16 cellular contexts compared by ENCODE assay signal in genomic region chr4:3689576-3690551, GRCh38.
"Had no signal": no experiment of that assay in that cellular context is flagged by ENCODE, and none has a peak within 500 bp of the region (broad histone marks: within the 10 kb centered on the region; RNA-seq: fewer than 3 reads in every experiment).

No MANE protein-coding gene starts in this region.

- H3K36me3 Mint-ChIP-seq: activated naive CD4-positive, alpha-beta T cell treated with anti-CD3 and anti-CD28 coated beads, Interleukin-2, amount 50 U/mL, for 24 hours; immature natural killer cell; neural progenitor cell had no signal

- H3K4me1 Mint-ChIP-seq: activated CD4-positive, alpha-beta T cell treated with anti-CD3 and anti-CD28 coated beads, Interleukin-2, amount 10 ng/mL, durations not matched to agents 24 days and 14 days; activated naive CD4-positive, alpha-beta T cell treated with anti-CD3 and anti-CD28 coated beads, Interleukin-2, amount 50 U/mL, for 24 hours; immature natural killer cell; neural progenitor cell had no signal

- DNase-seq: activated CD4-positive, alpha-beta T cell treated with anti-CD3 and anti-CD28 coated beads, Interleukin-2, amount 10 ng/mL, durations not matched to agents 24 days and 14 days; activated CD8-positive, alpha-beta memory T cell treated with anti-CD3 and anti-CD28 coated beads, Interleukin-2, amount 50 U/mL, for 4 hours; activated T-cell treated with anti-CD3 and anti-CD28 coated beads, Interleukin-2, amount 50 U/mL, for 4 hours; adrenal gland; effector CD8-positive, alpha-beta T cell; esophagus squamous epithelium; immature natural killer cell; midbrain; stimulated activated naive CD4-positive, alpha-beta T cell; T-helper 1 cell; T-helper 9 cell; thyroid gland had no signal

- H3K27me3 Mint-ChIP-seq: activated CD4-positive, alpha-beta T cell treated with anti-CD3 and anti-CD28 coated beads, Interleukin-2, amount 10 ng/mL, durations not matched to agents 24 days and 14 days had no signal

- H3K9me3 Mint-ChIP-seq: activated CD4-positive, alpha-beta T cell treated with anti-CD3 and anti-CD28 coated beads, Interleukin-2, amount 10 ng/mL, durations not matched to agents 24 days and 14 days; activated naive CD4-positive, alpha-beta T cell treated with anti-CD3 and anti-CD28 coated beads, Interleukin-2, amount 50 U/mL, for 24 hours; activated T-cell treated with anti-CD3 and anti-CD28 coated beads, Interleukin-2, amount 50 U/mL, for 4 hours; dendritic cell treated with granulocyte-macrophage colony-stimulating factor and Interleukin-4, amounts not matched to agents 40 ng/mL and 50 ng/mL, for 4 days; immature natural killer cell; neural progenitor cell had no signal

- H3K4me2 ChIP-seq: neural progenitor cell had no signal

- H3K4me1 ChIP-seq: adrenal gland, esophagus squamous epithelium, neural progenitor cell, thyroid gland had no signal

- H3K9me3 ChIP-seq: adrenal gland, esophagus squamous epithelium, ovary, thyroid gland had no signal

- H3K4me3 ChIP-seq: adrenal gland, esophagus squamous epithelium, neural progenitor cell, ovary, thyroid gland had no signal

- H3K36me3 ChIP-seq: adrenal gland, esophagus squamous epithelium, neural progenitor cell, ovary, thyroid gland had no signal

- H3K27ac ChIP-seq: adrenal gland, esophagus squamous epithelium, neural progenitor cell, ovary, thyroid gland had no signal

- H3K9ac ChIP-seq: neural progenitor cell had no signal

- H2AFZ ChIP-seq: neural progenitor cell had no signal

- H3K27ac Mint-ChIP-seq: activated CD4-positive, alpha-beta T cell treated with anti-CD3 and anti-CD28 coated beads, Interleukin-2, amount 10 ng/mL, durations not matched to agents 24 days and 14 days; activated naive CD4-positive, alpha-beta T cell treated with anti-CD3 and anti-CD28 coated beads, Interleukin-2, amount 50 U/mL, for 24 hours; dendritic cell treated with granulocyte-macrophage colony-stimulating factor and Interleukin-4, amounts not matched to agents 40 ng/mL and 50 ng/mL, for 4 days; immature natural killer cell; neural progenitor cell had no signal

- H3K4me3 Mint-ChIP-seq: activated CD4-positive, alpha-beta T cell treated with anti-CD3 and anti-CD28 coated beads, Interleukin-2, amount 10 ng/mL, durations not matched to agents 24 days and 14 days; activated naive CD4-positive, alpha-beta T cell treated with anti-CD3 and anti-CD28 coated beads, Interleukin-2, amount 50 U/mL, for 24 hours; activated T-cell treated with anti-CD3 and anti-CD28 coated beads, Interleukin-2, amount 50 U/mL, for 4 hours; dendritic cell treated with granulocyte-macrophage colony-stimulating factor and Interleukin-4, amounts not matched to agents 40 ng/mL and 50 ng/mL, for 4 days; immature natural killer cell; neural progenitor cell had no signal

- H3K27me3 ChIP-seq: adrenal gland, neural progenitor cell, ovary, thyroid gland had no signal
